ENCODE assay signal across 1 cellular context in genomic region chr13:23578411-23579071, GRCh38.
TF ChIP-seq lines count a peak whose summit lies in the region.

No MANE protein-coding gene starts in this region.

TF ChIP-seq in HepG2, 621 proteins besides CTCF, POLR2A, EP300 and RAD21 (continued from another document and continues in another):
- no peak for TF ChIP-seq ZNF816 (CRISPR knock-in tag; IDR thresholded peaks at IDR 0.05; ENCODE audit: borderline replicate concordance)
- peak; percentile 28; the same call in 1 of the 2 replicates for TF ChIP-seq HNF4A (CRISPR knock-in tag; IDR thresholded peaks at IDR 0.05)
- TF ChIP-seq NKX3-1 (CRISPR knock-in tag; IDR thresholded peaks at IDR 0.05): peak; percentile 78; the same call in 1 of the 2 replicates
- no peak for TF ChIP-seq NONO (IDR thresholded peaks at IDR 0.05)
- peak; percentile 73; the same call in 1 of the 2 replicates for TF ChIP-seq NONO (CRISPR knock-in tag; conservative IDR thresholded peaks at IDR 0.05)
- no peak for TF ChIP-seq ZNF230 (CRISPR knock-in tag; IDR thresholded peaks at IDR 0.05)
- no peak for TF ChIP-seq ATF2 (CRISPR knock-in tag; IDR thresholded peaks at IDR 0.05)
- no peak for TF ChIP-seq EED (CRISPR knock-in tag; IDR thresholded peaks at IDR 0.05)
- peak; percentile 64; the same call in 1 of the 2 replicates for TF ChIP-seq ZGPAT (CRISPR knock-in tag; IDR thresholded peaks at IDR 0.05)
- 0 out of 2 replicates have a peak, but pooled peaks have one; percentile 48 for TF ChIP-seq GATAD1 (CRISPR knock-in tag; IDR thresholded peaks at IDR 0.05)
- no peak for TF ChIP-seq CC2D1A (CRISPR knock-in tag; IDR thresholded peaks at IDR 0.05)
- no peak for TF ChIP-seq ZNF451 (CRISPR knock-in tag; IDR thresholded peaks at IDR 0.05)
- TF ChIP-seq ARID5B (CRISPR knock-in tag; IDR thresholded peaks at IDR 0.05): peak; percentile 63
- 0 out of 2 replicates have a peak, but pooled peaks have one; percentile 32 for TF ChIP-seq HNRNPL (IDR thresholded peaks at IDR 0.05; ENCODE audit: low read depth, low read length)
- TF ChIP-seq PTBP1 (IDR thresholded peaks at IDR 0.05; ENCODE audit: low read depth, low read length, poor library complexity, severe bottlenecking): no peak
- peak; percentile 29; the same call in 1 of the 2 replicates for TF ChIP-seq ZNF704 (CRISPR knock-in tag; IDR thresholded peaks at IDR 0.05; ENCODE audit: borderline replicate concordance)
- peak; percentile 64 for TF ChIP-seq ASH2L (IDR thresholded peaks at IDR 0.05; ENCODE audit: insufficient read length, low read depth, low read length)
- TF ChIP-seq MYC (CRISPR knock-in tag; IDR thresholded peaks at IDR 0.05; ENCODE audit: borderline replicate concordance): peak; percentile 79; the same call in 1 of the 2 replicates
- 0 out of 2 replicates have a peak, but pooled peaks have one; percentile 58 for TF ChIP-seq RFXAP (CRISPR knock-in tag; IDR thresholded peaks at IDR 0.05; ENCODE audit: borderline replicate concordance)
- peak; percentile 74; the same call in 1 of the 2 replicates for TF ChIP-seq ZFP37 (CRISPR knock-in tag; IDR thresholded peaks at IDR 0.05; ENCODE audit: borderline replicate concordance)
- TF ChIP-seq ZBTB44 (CRISPR knock-in tag; IDR thresholded peaks at IDR 0.05): 0 out of 2 replicates have a peak, but pooled peaks have one; percentile 17
- no peak for TF ChIP-seq ZNF780A (CRISPR knock-in tag; IDR thresholded peaks at IDR 0.05)
- TF ChIP-seq SMAD3 (CRISPR knock-in tag; IDR thresholded peaks at IDR 0.05): peak; percentile 60; the same call in 1 of the 2 replicates
- no peak for TF ChIP-seq NCOA2 (CRISPR knock-in tag; IDR thresholded peaks at IDR 0.05)
- TF ChIP-seq KDM1A (CRISPR knock-in tag; IDR thresholded peaks at IDR 0.05): peak; percentile 63; the same call in 1 of the 2 replicates
- TF ChIP-seq ZNF737 (CRISPR knock-in tag; IDR thresholded peaks at IDR 0.05; ENCODE audit: borderline replicate concordance): peak; percentile 63; the same call in 1 of the 2 replicates
- peak; percentile 62; the same call in 1 of the 2 replicates for TF ChIP-seq YEATS4 (CRISPR knock-in tag; IDR thresholded peaks at IDR 0.05; ENCODE audit: borderline replicate concordance)
- 0 out of 2 replicates have a peak, but pooled peaks have one; percentile 56 for TF ChIP-seq REPIN1 (CRISPR knock-in tag; IDR thresholded peaks at IDR 0.05; ENCODE audit: borderline replicate concordance, low read depth)
- TF ChIP-seq ZNF710 (CRISPR knock-in tag; IDR thresholded peaks at IDR 0.05; ENCODE audit: borderline replicate concordance): no peak
- peak; percentile 48; the same call in 1 of the 2 replicates for TF ChIP-seq BRD4 (CRISPR knock-in tag; IDR thresholded peaks at IDR 0.05)
- no peak for TF ChIP-seq ARID3A (IDR thresholded peaks at IDR 0.05; ENCODE audit: low read depth, low read length)
- TF ChIP-seq ZNF563 (CRISPR knock-in tag; IDR thresholded peaks at IDR 0.05): peak; percentile 30; the same call in 1 of the 2 replicates
- TF ChIP-seq SOX13 (IDR thresholded peaks at IDR 0.05): no peak
- peak in 1 of 2 experiments; percentile 57; a peak in 2 of 4 replicates for TF ChIP-seq SOX13 (CRISPR knock-in tag; conservative IDR thresholded peaks at IDR 0.05 in 1 of 2, IDR thresholded peaks at IDR 0.05 in 1 of 2)
- no peak for TF ChIP-seq FOXA1 (IDR thresholded peaks at IDR 0.05)
- peak; percentile 44; the same call in 1 of the 2 replicates for TF ChIP-seq FOXA1 (CRISPR knock-in tag; IDR thresholded peaks at IDR 0.05)
- TF ChIP-seq DPF2 (CRISPR knock-in tag; IDR thresholded peaks at IDR 0.05; ENCODE audit: borderline replicate concordance, low read depth): no peak
- TF ChIP-seq BRCA1 (CRISPR knock-in tag; IDR thresholded peaks at IDR 0.05): peak; percentile 65
- peak; percentile 5; the same call in 1 of the 2 replicates for TF ChIP-seq MXD1 (CRISPR knock-in tag; IDR thresholded peaks at IDR 0.05)
- peak; percentile 85 for TF ChIP-seq STAG1 (CRISPR knock-in tag; IDR thresholded peaks at IDR 0.05)
- TF ChIP-seq HDAC6 (IDR thresholded peaks at IDR 0.05; ENCODE audit: low read depth, low read length): no peak
- 0 out of 2 replicates have a peak, but pooled peaks have one; percentile 42 for TF ChIP-seq HDAC2 (CRISPR knock-in tag; IDR thresholded peaks at IDR 0.05)
- peak; percentile 26; the same call in 1 of the 2 replicates for TF ChIP-seq ZNF512B (CRISPR knock-in tag; IDR thresholded peaks at IDR 0.05; ENCODE audit: borderline replicate concordance)
- TF ChIP-seq ZNF530 (CRISPR knock-in tag; IDR thresholded peaks at IDR 0.05; ENCODE audit: low read depth): no peak
- peak; percentile 56; the same call in 1 of the 2 replicates for TF ChIP-seq ZNF180 (CRISPR knock-in tag; IDR thresholded peaks at IDR 0.05; ENCODE audit: borderline replicate concordance, low read depth)
- TF ChIP-seq ZNF256 (CRISPR knock-in tag; conservative IDR thresholded peaks at IDR 0.05): peak; percentile 70; the same call in 1 of the 2 replicates
- TF ChIP-seq NFE2L1 (CRISPR knock-in tag; IDR thresholded peaks at IDR 0.05; ENCODE audit: borderline replicate concordance): no peak
